Comparison of ENCODE assay signal across 20 cellular contexts in the genomic region with DNA sequence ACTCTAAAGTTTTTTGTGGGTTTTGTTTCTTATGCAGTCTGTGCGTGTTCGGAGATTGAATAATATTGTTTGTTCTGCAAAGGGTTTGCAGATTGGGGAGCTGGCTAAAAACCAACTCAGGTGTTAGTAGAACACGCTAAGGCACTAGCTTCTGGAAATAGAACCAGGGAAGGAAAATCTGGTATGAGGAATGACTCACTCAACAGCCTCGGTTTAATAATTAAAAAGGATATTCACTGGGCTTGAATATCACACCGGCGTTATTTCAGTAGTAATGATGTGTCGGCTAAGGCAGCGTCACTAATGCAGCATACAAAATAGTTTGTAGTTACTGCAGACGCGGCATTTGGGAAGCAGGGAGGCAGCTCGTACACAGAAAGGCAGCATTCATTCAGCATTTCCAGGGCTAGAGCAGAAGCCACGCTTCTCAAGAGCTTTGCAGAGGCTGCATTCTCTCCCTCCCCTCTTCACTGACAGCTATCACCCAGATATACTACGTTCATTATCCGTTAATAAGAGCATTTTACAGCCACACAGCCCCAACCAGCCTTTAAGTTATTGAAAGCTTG. TPM values are rescaled to one million over a fixed set of nuclear protein-coding genes. Genes with fewer than 3 reads are reported as not detected.
DNase-seq lines count a peak whose midpoint lies in the region; ATAC-seq and TF ChIP-seq lines count a peak whose summit lies in the region.
"Had no signal": no experiment of that assay in that cellular context is flagged by ENCODE, and none has a peak within 500 bp of the region (broad histone marks: within the 10 kb centered on the region; RNA-seq: fewer than 3 reads in every experiment).

No MANE protein-coding gene starts in this region.

- TF ChIP-seq CTCF in epithelial cell of proximal tubule (conservative IDR thresholded peaks at IDR 0.05; ENCODE audit: low read depth, low read length) (no peak), mesothelial cell of epicardium (IDR thresholded peaks at IDR 0.05; ENCODE audit: unreplicated experiment) (no peak), tibial artery (IDR thresholded peaks at IDR 0.05) (no peak)

- CTCF ChIA-PET in activated CD4-positive, alpha-beta memory T cell treated with anti-CD3 and anti-CD28 coated beads for 36 hours (lab: Charles Lee), result interaction anchor here (1.8 to 2.5 kb wide), 3 partner anchors 69 to 473 kb away, joined by 7 to 14 read pairs (median 9); no protein-coding TSS in a partner anchor

- intact Hi-C loops in tibial artery (cut with DNase I; ENCODE audit: low total_unique reads), result loop anchor here (5.0 to 10.0 kb wide), 4 partner anchors 47 to 466 kb away; no protein-coding TSS in a partner anchor
- intact Hi-C loops in activated CD4-positive, alpha-beta memory T cell treated with anti-CD3 and anti-CD28 coated beads for 36 hours (cut with micrococcal nuclease), result loop anchor here (2.0 to 5.0 kb wide), 4 partner anchors 156 to 631 kb away; partner anchors contain the start of gene IL12B
- intact Hi-C loops in posterior vena cava (cut with DNase I), result loop anchor here (5.0 to 10.0 kb wide), 4 partner anchors 401 to 476 kb away; no protein-coding TSS in a partner anchor

- H3K4me3 ChIP-seq in epithelial cell of proximal tubule (ENCODE audit: low read depth, low read length) (peak overlapping the region; percentile 44), tibial artery (peak overlapping the region; percentile 57 to 74)

- POLR2A ChIA-PET in activated CD4-positive, alpha-beta memory T cell treated with anti-CD3 and anti-CD28 coated beads for 36 hours (lab: Charles Lee), result no interaction called here

- peaks cover 8% of the 10 kb centered on the region for H3K4me1 Mint-ChIP-seq in activated naive CD8-positive, alpha-beta T cell (ENCODE audit: low read depth)
- peaks cover 3% of the 10 kb centered on the region for H3K4me1 Mint-ChIP-seq in activated naive CD8-positive, alpha-beta T cell treated with anti-CD3 and anti-CD28 coated beads, Interleukin-2, amount 50 U/mL, for 24 hours
- peaks cover 37% of the 10 kb centered on the region for H3K4me1 Mint-ChIP-seq in mesothelial cell of epicardium
- H3K4me1 Mint-ChIP-seq in activated CD4-positive, alpha-beta memory T cell treated with anti-CD3 and anti-CD28 coated beads for 36 hours (ENCODE audit: low read depth), result peaks cover 10% of the 10 kb centered on the region

- no peaks in the 10 kb centered on the region for H3K36me3 Mint-ChIP-seq in activated naive CD8-positive, alpha-beta T cell
- H3K36me3 Mint-ChIP-seq in activated naive CD8-positive, alpha-beta T cell treated with anti-CD3 and anti-CD28 coated beads, Interleukin-2, amount 50 U/mL, for 24 hours (ENCODE audit: low read depth), result no peaks in the 10 kb centered on the region
- H3K36me3 Mint-ChIP-seq in mesothelial cell of epicardium, result no peaks in the 10 kb centered on the region
- no peaks in the 10 kb centered on the region for H3K36me3 Mint-ChIP-seq in activated CD4-positive, alpha-beta memory T cell treated with anti-CD3 and anti-CD28 coated beads for 36 hours
- H3K36me3 Mint-ChIP-seq: T-cell had no signal

- ATAC-seq in activated naive CD8-positive, alpha-beta T cell treated with anti-CD3 and anti-CD28 coated beads, Interleukin-2, amount 50 U/mL, for 24 hours, result no peak
- ATAC-seq: T-cell had no signal

- no peaks in the 10 kb centered on the region for H3K36me3 ChIP-seq in tibial artery

- peaks cover 0 to 85% (median 38%) of the 10 kb centered on the region in 4 donors for H3K4me1 ChIP-seq in tibial artery

- H3K27ac Mint-ChIP-seq in activated naive CD8-positive, alpha-beta T cell, result no peak overlapping the region
- H3K27ac Mint-ChIP-seq in activated naive CD8-positive, alpha-beta T cell treated with anti-CD3 and anti-CD28 coated beads, Interleukin-2, amount 50 U/mL, for 24 hours, result no peak overlapping the region
- peak overlapping the region; percentile 40 for H3K27ac Mint-ChIP-seq in mesothelial cell of epicardium
- H3K27ac Mint-ChIP-seq in activated CD4-positive, alpha-beta memory T cell treated with anti-CD3 and anti-CD28 coated beads for 36 hours, result no peak overlapping the region
- H3K27ac Mint-ChIP-seq: HFFc6, progenitor cell of endocrine pancreas, T-cell had no signal

- peak overlapping the region; percentile 21 for H3K4me3 Mint-ChIP-seq in activated naive CD8-positive, alpha-beta T cell
- H3K4me3 Mint-ChIP-seq in activated naive CD8-positive, alpha-beta T cell treated with anti-CD3 and anti-CD28 coated beads, Interleukin-2, amount 50 U/mL, for 24 hours, result no peak overlapping the region
- peak overlapping the region; percentile 35 for H3K4me3 Mint-ChIP-seq in mesothelial cell of epicardium
- no peak overlapping the region for H3K4me3 Mint-ChIP-seq in activated CD4-positive, alpha-beta memory T cell treated with anti-CD3 and anti-CD28 coated beads for 36 hours

- H3K9me3 ChIP-seq in tibial artery, result no peaks in the 10 kb centered on the region

- H3K9me3 Mint-ChIP-seq in activated naive CD8-positive, alpha-beta T cell (ENCODE audit: low read depth), result no peaks in the 10 kb centered on the region
- H3K9me3 Mint-ChIP-seq in activated naive CD8-positive, alpha-beta T cell treated with anti-CD3 and anti-CD28 coated beads, Interleukin-2, amount 50 U/mL, for 24 hours, result no peaks in the 10 kb centered on the region
- H3K9me3 Mint-ChIP-seq in mesothelial cell of epicardium, result no peaks in the 10 kb centered on the region
- no peaks in the 10 kb centered on the region for H3K9me3 Mint-ChIP-seq in activated CD4-positive, alpha-beta memory T cell treated with anti-CD3 and anti-CD28 coated beads for 36 hours
- H3K9me3 Mint-ChIP-seq: HFFc6, T-cell had no signal

- H3K27ac ChIP-seq in tibial artery, result peak overlapping the region; percentile 76 to 91
- H3K27ac ChIP-seq: HL-60 had no signal

- no peaks in the 10 kb centered on the region for H3K27me3 ChIP-seq in tibial artery

- no peak for DNase-seq in activated naive CD8-positive, alpha-beta T cell treated with anti-CD3 and anti-CD28 coated beads, Interleukin-2, amount 50 U/mL, for 24 hours
- DNase-seq in epithelial cell of proximal tubule (ENCODE audit: low read depth) (no peak), mesothelial cell of epicardium (ENCODE audit: low spot score in 2 of 2, unreplicated experiment in 2 of 2) (no peak), tibial artery (no peak), posterior vena cava (ENCODE audit: low spot score) (no peak)
- DNase-seq in activated CD4-positive, alpha-beta memory T cell treated with anti-CD3 and anti-CD28 coated beads for 36 hours, result no peak
- no peak for DNase-seq in activated CD4-positive, alpha-beta T cell treated with anti-CD3 and anti-CD28 coated beads, Interleukin-2, amount 50 U/mL, for 1 hour
- DNase-seq: 8988T; activated CD4-positive, CD25-positive, alpha-beta regulatory T cell treated with anti-CD3 and anti-CD28 coated beads, Interleukin-2, amount 50 U/mL, for 72 hours; activated T-cell treated with anti-CD3 and anti-CD28 coated beads for 4 hours; HFFc6; Kasumi-1; midbrain; NCI-H1694; NCI-H524 treated with DMSO at 0.1 percent for 48 hours; stimulated activated CD4-positive, alpha-beta T cell treated with anti-CD3 and anti-CD28 coated beads, Interleukin-2, amount 100 ng/mL, for 24 hours; T-cell had no signal

- H3K27me3 Mint-ChIP-seq in activated naive CD8-positive, alpha-beta T cell, result peaks cover 31% of the 10 kb centered on the region
- peaks cover 57% of the 10 kb centered on the region for H3K27me3 Mint-ChIP-seq in activated naive CD8-positive, alpha-beta T cell treated with anti-CD3 and anti-CD28 coated beads, Interleukin-2, amount 50 U/mL, for 24 hours
- peaks cover 25% of the 10 kb centered on the region for H3K27me3 Mint-ChIP-seq in mesothelial cell of epicardium (ENCODE audit: low read depth)
- peaks cover 45% of the 10 kb centered on the region for H3K27me3 Mint-ChIP-seq in activated CD4-positive, alpha-beta memory T cell treated with anti-CD3 and anti-CD28 coated beads for 36 hours

RNA-seq across cellular contexts. Expression of gene ADRA1B, which starts 1.7 kb away (rescaled TPM):
- total RNA-seq in epithelial cell of proximal tubule (4.0 and 5.9 TPM in 2 replicates), mesothelial cell of epicardium (2.4 to 2.6 TPM (median 2.5 TPM) in 3 replicates), posterior vena cava (1 to 10 TPM; 4.2 to 8.0 TPM)
- total RNA-seq in activated CD4-positive, alpha-beta memory T cell treated with anti-CD3 and anti-CD28 coated beads for 36 hours, result not detected

Comparison
In these comparisons a context has a peak if more than half of its experiments do, and no peak if none do; other contexts are left out.
1. H3K4me3 Mint-ChIP-seq: peak in activated naive CD8-positive, alpha-beta T cell (single experiment) and mesothelial cell of epicardium (single experiment); none in activated naive CD8-positive, alpha-beta T cell treated with anti-CD3 and anti-CD28 coated beads, Interleukin-2, amount 50 U/mL, for 24 hours (single experiment) and activated CD4-positive, alpha-beta memory T cell treated with anti-CD3 and anti-CD28 coated beads for 36 hours (single experiment).